Comparison of ENCODE assay signal across 9 cellular contexts in genomic region chr5:160685695-160686094, GRCh38.
A peak's percentile ranks its signal among the peaks of the same experiment; 100 is the strongest.
DNase-seq lines count a peak whose midpoint lies in the region; ATAC-seq, FAIRE-seq and TF ChIP-seq lines count a peak whose summit lies in the region.
"Had no signal": no experiment of that assay in that cellular context is flagged by ENCODE, and none has a peak within 500 bp of the region (broad histone marks: within the 10 kb centered on the region; RNA-seq: fewer than 3 reads in every experiment).

No MANE protein-coding gene starts in this region.

- H2BK15ac ChIP-seq in H1 (ENCODE audit: low read length), result no peak overlapping the region

- no peaks in the 10 kb centered on the region for H3K4me1 ChIP-seq in Caco-2
- H3K4me1 ChIP-seq in H1 (replicated peaks in 1 of 4; ENCODE audit: control insufficient read depth in 3 of 4, insufficient read depth in 4 of 4, low read length in 3 of 4), result no peaks in the 10 kb centered on the region

- no peaks in the 10 kb centered on the region for H3K9me3 ChIP-seq in Caco-2
- no peaks in the 10 kb centered on the region for H3K9me3 ChIP-seq in H1 (ENCODE audit: insufficient read depth in 2 of 2, low read depth in 1 of 2, low read length in 1 of 2)

- peak; percentile 85 to 86 for TF ChIP-seq RAD21 in H1 (IDR thresholded peaks at IDR 0.05 in 1 of 2, conservative IDR thresholded peaks at IDR 0.05 in 1 of 2; ENCODE audit: low read depth in 2 of 2, low read length in 2 of 2)

- CTCF ChIA-PET in Caco-2 (lab: Charles Lee) (no interaction called here), H1 (lab: Charles Lee; ENCODE audit: partially characterized antibody) (interaction anchor here (0.7 to 7.2 kb wide), 4 partner anchors 57 to 178 kb away, joined by 3 to 32 read pairs (median 4); no protein-coding TSS in a partner anchor)
- CTCF ChIA-PET in activated CD4-positive, alpha-beta memory T cell treated with anti-CD3 and anti-CD28 coated beads for 36 hours (lab: Charles Lee), result no interaction called here

- H3K27ac ChIP-seq in H1 (ENCODE audit: low read depth, low read length), result no peak overlapping the region

- no peak for TF ChIP-seq EP300 in H1 (IDR thresholded peaks at IDR 0.05; ENCODE audit: borderline replicate concordance in 1 of 2, low read depth in 2 of 2, low read length in 2 of 2)

- TF ChIP-seq POLR2A in H1 (IDR thresholded peaks at IDR 0.05; ENCODE audit: control extremely low read depth in 1 of 2, low read depth in 2 of 2, low read length in 2 of 2), result no peak
- TF ChIP-seq POLR2A in GM12892 (IDR thresholded peaks at IDR 0.05; ENCODE audit: low read depth, low read length), result no peak

- no TSS peak for BruUV-seq in Caco-2 (replicated peaks; lab: Mats Ljungman, UMichigan)

- no peaks in the 10 kb centered on the region for H3K36me3 Mint-ChIP-seq in Caco-2 (ENCODE audit: insufficient read depth, unreplicated experiment)
- H3K36me3 Mint-ChIP-seq in activated CD4-positive, alpha-beta memory T cell treated with anti-CD3 and anti-CD28 coated beads for 36 hours, result no peaks in the 10 kb centered on the region
- H3K36me3 Mint-ChIP-seq: activated naive CD8-positive, alpha-beta T cell had no signal

- H3K18ac ChIP-seq in H1 (ENCODE audit: extremely low read depth, low read length), result no peak overlapping the region

- H3K23me2 ChIP-seq in H1 (ENCODE audit: low read depth, low read length), result no peaks in the 10 kb centered on the region

- peak in 1 of 2 experiments; percentile 66 for DNase-seq in Caco-2
- DNase-seq in HT1080 (ENCODE audit: low read depth), result peak; percentile 44
- DNase-seq in H1 (ENCODE audit: low read depth in 1 of 2, low spot score in 2 of 2), result no peak
- DNase-seq in activated CD4-positive, alpha-beta memory T cell treated with anti-CD3 and anti-CD28 coated beads for 36 hours, result no peak
- no peak for DNase-seq in GM12892 (ENCODE audit: insufficient read length)
- DNase-seq in RCC 7860 (ENCODE audit: low spot score), result no peak

- H4K8ac ChIP-seq in H1 (ENCODE audit: extremely low read depth, insufficient read depth, low read length), result no peak overlapping the region

- no peaks in the 10 kb centered on the region for H3K9me3 Mint-ChIP-seq in Caco-2 (ENCODE audit: unreplicated experiment)
- no peaks in the 10 kb centered on the region for H3K9me3 Mint-ChIP-seq in activated CD4-positive, alpha-beta memory T cell treated with anti-CD3 and anti-CD28 coated beads for 36 hours

- no peaks in the 10 kb centered on the region for H4K20me1 ChIP-seq in H1 (replicated peaks in 1 of 2; ENCODE audit: control insufficient read depth in 1 of 2, insufficient read depth in 2 of 2, low read length in 2 of 2)

- H3K4me1 Mint-ChIP-seq in Caco-2 (ENCODE audit: low read depth, unreplicated experiment), result peaks cover 8% of the 10 kb centered on the region
- H3K4me1 Mint-ChIP-seq in activated CD4-positive, alpha-beta memory T cell treated with anti-CD3 and anti-CD28 coated beads for 36 hours (ENCODE audit: low read depth), result no peaks in the 10 kb centered on the region

- H4K91ac ChIP-seq in H1 (replicated peaks; ENCODE audit: insufficient read length, low read length), result no peak overlapping the region

- H3K27me3 Mint-ChIP-seq in Caco-2 (ENCODE audit: insufficient read depth, unreplicated experiment), result no peaks in the 10 kb centered on the region
- H3K27me3 Mint-ChIP-seq in activated CD4-positive, alpha-beta memory T cell treated with anti-CD3 and anti-CD28 coated beads for 36 hours, result no peaks in the 10 kb centered on the region

- H2BK5ac ChIP-seq in H1 (ENCODE audit: low read depth, low read length), result no peak overlapping the region

- no peaks in the 10 kb centered on the region for H3K79me2 ChIP-seq in H1 (ENCODE audit: control insufficient read depth in 1 of 2, insufficient read depth in 2 of 2, low read length in 2 of 2)

- no peak overlapping the region for H4K5ac ChIP-seq in H1 (ENCODE audit: insufficient read length, low read depth, low read length)

- FAIRE-seq in H1 (lab: Jason Lieb, UNC), result no peak
- FAIRE-seq in GM12892 (lab: Jason Lieb, UNC), result no peak
- FAIRE-seq in RCC 7860 (lab: Jason Lieb, UNC), result no peak

- intact Hi-C loops in Caco-2 (cut with micrococcal nuclease; ENCODE audit: unreplicated experiment), result loop anchor here (1.0 to 10.0 kb wide), 5 partner anchors 102 to 539 kb away; no protein-coding TSS in a partner anchor
- intact Hi-C loops in activated CD4-positive, alpha-beta memory T cell treated with anti-CD3 and anti-CD28 coated beads for 36 hours (cut with micrococcal nuclease), result loop anchor here (10.0 kb wide), 1 partner anchor 251 kb away; no protein-coding TSS in a partner anchor

- no peak overlapping the region for H2AK5ac ChIP-seq in H1 (ENCODE audit: low read depth, low read length)

- H3K4me2 ChIP-seq in H1 (ENCODE audit: insufficient read depth in 1 of 2, low read depth in 2 of 2, low read length in 2 of 2), result no peak overlapping the region

- ATAC-seq in GM19467 (IDR thresholded peaks at IDR 0.05; ENCODE audit: unreplicated experiment) (peak; percentile 84), HG03571 (IDR thresholded peaks at IDR 0.05; ENCODE audit: unreplicated experiment) (no peak)

- POLR2A ChIA-PET in Caco-2 (lab: Charles Lee), result no interaction called here
- POLR2A ChIA-PET in H1 (lab: Charles Lee; ENCODE audit: partially characterized antibody), result no interaction called here
- POLR2A ChIA-PET in activated CD4-positive, alpha-beta memory T cell treated with anti-CD3 and anti-CD28 coated beads for 36 hours (lab: Charles Lee), result no interaction called here

- WGBS in H1 (ENCODE audit: extremely low coverage in 1 of 2, insufficient coverage in 1 of 2, insufficient read length in 1 of 2, insufficient replicate concordance in 2 of 2, low coverage in 1 of 2, low lambda C conversion rate in 2 of 2, missing lambda C conversion rate in 1 of 2), 2 experiments, result 73% methylated on average over 6 of the region's 6 CpGs; no CpG with 5 or more reads in 1 of the 2 experiments

- H3K27me3 ChIP-seq in Caco-2 (replicated peaks; ENCODE audit: control insufficient read depth, insufficient read depth, low read length) (no peaks in the 10 kb centered on the region), H1 (replicated peaks in 1 of 4; ENCODE audit: control insufficient read depth in 3 of 4, extremely low read depth in 1 of 4, insufficient read depth in 3 of 4, low read length in 3 of 4) (no peaks in the 10 kb centered on the region)

- H2BK20ac ChIP-seq in H1 (ENCODE audit: low read length), result no peak overlapping the region

- no peaks in the 10 kb centered on the region for H3K36me3 ChIP-seq in Caco-2 (ENCODE audit: control insufficient read depth, insufficient read depth, low read length)
- H3K36me3 ChIP-seq in H1 (ENCODE audit: control insufficient read depth in 2 of 4, insufficient read depth in 4 of 4, low read length in 3 of 4), result no peaks in the 10 kb centered on the region

- no peak overlapping the region for H2BK120ac ChIP-seq in H1 (replicated peaks; ENCODE audit: low read depth, low read length)

- no peak overlapping the region for H3K27ac Mint-ChIP-seq in Caco-2 (ENCODE audit: unreplicated experiment)
- no peak overlapping the region for H3K27ac Mint-ChIP-seq in activated CD4-positive, alpha-beta memory T cell treated with anti-CD3 and anti-CD28 coated beads for 36 hours
- H3K27ac Mint-ChIP-seq: activated naive CD8-positive, alpha-beta T cell had no signal

- H3K4me3 ChIP-seq in Caco-2 (ENCODE audit: low read depth, low read length), result no peak overlapping the region
- no peak overlapping the region for H3K4me3 ChIP-seq in H1 (ENCODE audit: extremely low read depth in 1 of 4, insufficient read depth in 2 of 4, low read depth in 3 of 4, low read length in 4 of 4)

- no peaks in the 10 kb centered on the region for H3K79me1 ChIP-seq in H1 (ENCODE audit: low read depth, low read length)

- H2BK12ac ChIP-seq in H1 (ENCODE audit: low read depth, low read length), result no peak overlapping the region

- H3K14ac ChIP-seq in H1 (ENCODE audit: insufficient read length), result no peak overlapping the region

- no peak overlapping the region for H2AFZ ChIP-seq in H1 (ENCODE audit: low read length)

- no peak overlapping the region for H3K56ac ChIP-seq in H1 (replicated peaks; ENCODE audit: insufficient read length, low read depth, low read length)

- no peak overlapping the region for H3K4ac ChIP-seq in H1 (replicated peaks; ENCODE audit: insufficient read length, low read depth, low read length)

- no peak overlapping the region for H3K4me3 Mint-ChIP-seq in Caco-2 (ENCODE audit: unreplicated experiment)
- H3K4me3 Mint-ChIP-seq in activated CD4-positive, alpha-beta memory T cell treated with anti-CD3 and anti-CD28 coated beads for 36 hours, result no peak overlapping the region
- H3K4me3 Mint-ChIP-seq: activated naive CD8-positive, alpha-beta T cell had no signal

- TF ChIP-seq CTCF in Caco-2 (IDR thresholded peaks at IDR 0.05; ENCODE audit: insufficient read depth in 1 of 2, low read depth in 1 of 2, low read length in 1 of 2, severe bottlenecking in 1 of 2, unreplicated experiment in 1 of 2) (peak; percentile 76 to 79), H1 (IDR thresholded peaks at IDR 0.05; ENCODE audit: control extremely low read depth in 1 of 3, insufficient read depth in 1 of 3, low read depth in 1 of 3, low read length in 3 of 3) (peak in 2 of 3 experiments; percentile 67 to 97; a peak in 3 of 4 replicates)

- no peak overlapping the region for H3K23ac ChIP-seq in H1 (ENCODE audit: insufficient read length)

- no peak overlapping the region for H3K9ac ChIP-seq in H1 (replicated peaks in 1 of 4; ENCODE audit: extremely low read depth in 1 of 4, low read depth in 3 of 4, low read length in 3 of 4)

TF ChIP-seq in H1, 55 proteins besides CTCF, POLR2A, EP300 and RAD21:
- TF ChIP-seq POLR2AphosphoS5 (IDR thresholded peaks at IDR 0.05; ENCODE audit: low read depth, low read length), result no peak
- peak; percentile 63; the same call in 1 of the 2 replicates for TF ChIP-seq TEAD4 (IDR thresholded peaks at IDR 0.05; ENCODE audit: low read depth, low read length)
